6 cellular contexts compared by ENCODE assay signal in the genomic region with DNA sequence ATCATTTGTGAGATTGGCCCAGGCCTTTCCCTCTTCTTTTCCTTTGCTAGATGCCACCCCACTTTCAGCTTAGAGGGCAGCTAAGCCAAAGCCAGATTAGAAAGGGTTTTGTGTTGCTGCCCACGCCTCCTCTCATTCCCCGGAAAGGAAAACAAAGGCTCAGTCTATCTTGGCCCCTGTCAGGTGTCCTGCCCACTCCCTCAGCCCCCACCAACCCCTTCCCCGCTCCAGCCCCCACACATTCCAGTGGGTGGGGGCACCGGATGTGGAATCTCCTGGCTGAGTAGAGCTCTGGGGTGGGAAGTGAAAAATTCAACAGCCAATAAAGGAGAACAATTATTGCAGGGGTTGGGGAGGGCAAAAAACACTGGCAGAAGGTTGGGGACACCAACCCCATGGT.
DNase-seq lines count a peak whose midpoint lies in the region; TF ChIP-seq lines count a peak whose summit lies in the region.

No MANE protein-coding gene starts in this region.

- H3K9me2 ChIP-seq in MM.1S (replicated peaks; ENCODE audit: insufficient read depth, low read length) = no peaks in the 10 kb centered on the region

- H3K9me3 ChIP-seq in MM.1S (replicated peaks; ENCODE audit: insufficient read depth, low read length) (no peaks in the 10 kb centered on the region), HAP-1 (no peaks in the 10 kb centered on the region)

- no peak for TF ChIP-seq CTCF in MM.1S (IDR thresholded peaks at IDR 0.05; ENCODE audit: low read length)

- H3K79me2 ChIP-seq in ACC112 (ENCODE audit: control insufficient read depth, insufficient read depth, low read length, unreplicated experiment) (no peaks in the 10 kb centered on the region), MM.1S (ENCODE audit: low read length) (peaks cover 21% of the 10 kb centered on the region)

- H3K4me2 ChIP-seq in MM.1S (ENCODE audit: low read depth, low read length) = no peak overlapping the region

- DNase-seq in SW480 (ENCODE audit: low spot score) (peak; percentile 89), iPS-NIHi7 (ENCODE audit: extremely low spot score) (peak; percentile 55), NCI-H446 treated with DMSO at 0.1 percent for 48 hours (lab: John Stamatoyannopoulos, UW) (no peak), MM.1S (no peak), HAP-1 (ENCODE audit: low spot score in 2 of 2) (no peak)

- H3K36me3 ChIP-seq in ACC112 (ENCODE audit: insufficient read depth, low read length) (no peaks in the 10 kb centered on the region), MM.1S (replicated peaks; ENCODE audit: insufficient read depth, low read length) (no peaks in the 10 kb centered on the region), HAP-1 (replicated peaks) (no peaks in the 10 kb centered on the region)

- in situ Hi-C loops in HAP-1 (cut with MboI; ENCODE audit: low sequenced_read_pairs) = no loop called here

- H3K27me3 ChIP-seq in ACC112 (ENCODE audit: insufficient read depth, low read length) (no peaks in the 10 kb centered on the region), MM.1S (replicated peaks; ENCODE audit: insufficient read depth, low read length) (peaks cover 6% of the 10 kb centered on the region; the same call in 1 of the 2 replicates), HAP-1 (ENCODE audit: low read depth) (no peaks in the 10 kb centered on the region)

- H2AFZ ChIP-seq in ACC112 (ENCODE audit: low read length, unreplicated experiment) (no peak overlapping the region), MM.1S (ENCODE audit: low read length) (no peak overlapping the region)

- no peak overlapping the region for H3K9ac ChIP-seq in MM.1S (ENCODE audit: low read length)

- H3K4me1 ChIP-seq in ACC112 (ENCODE audit: control insufficient read depth, insufficient read depth, low read length, unreplicated experiment) (peaks cover 64% of the 10 kb centered on the region), MM.1S (ENCODE audit: low read length) (peaks cover 16% of the 10 kb centered on the region), HAP-1 (peaks cover 17% of the 10 kb centered on the region)

- H3F3A ChIP-seq in MM.1S (ENCODE audit: insufficient read depth, low read length) = peaks cover 10% of the 10 kb centered on the region; the same call in 1 of the 2 replicates

- H4K20me1 ChIP-seq in MM.1S (ENCODE audit: insufficient read depth, low read length) = no peaks in the 10 kb centered on the region

- H3K4me3 ChIP-seq in ACC112 (ENCODE audit: low read depth, low read length) (peak overlapping the region; percentile 78), MM.1S (ENCODE audit: low read length) (no peak overlapping the region), HAP-1 (no peak overlapping the region)

- H3K27ac ChIP-seq in ACC112 (ENCODE audit: low read depth, low read length) (peak overlapping the region; percentile 91), MM.1S (ENCODE audit: low read length) (no peak overlapping the region)

Comparison
In these comparisons a context has a peak if more than half of its experiments do, and no peak if none do; other contexts are left out.
1. DNase-seq: peak in SW480 (single experiment) and iPS-NIHi7 (single experiment); none in NCI-H446 treated with DMSO at 0.1 percent for 48 hours (single experiment), MM.1S (single experiment) and HAP-1 (0 of 2).